Comparison of ENCODE assay signal across 19 cellular contexts in genomic region chr9:82281066-82281465, GRCh38.
A peak's percentile ranks its signal among the peaks of the same experiment; 100 is the strongest.
DNase-seq lines count a peak whose midpoint lies in the region; ATAC-seq and TF ChIP-seq lines count a peak whose summit lies in the region.
"Had no signal": no experiment of that assay in that cellular context is flagged by ENCODE, and none has a peak within 500 bp of the region (broad histone marks: within the 10 kb centered on the region; RNA-seq: fewer than 3 reads in every experiment).

No MANE protein-coding gene starts in this region.

- no peak for ATAC-seq in SK-N-SH treated with all-trans-retinoic acid at 6 μM for 48 hours
- ATAC-seq: A549; CD8-positive, alpha-beta T cell; GM12878 had no signal

- no peak for TF ChIP-seq RAD21 in SK-N-SH (IDR thresholded peaks at IDR 0.05; ENCODE audit: low read length)

- no peaks in the 10 kb centered on the region for H3K9me3 ChIP-seq in SK-N-SH
- no peaks in the 10 kb centered on the region for H3K9me3 ChIP-seq in hepatocyte (ENCODE audit: low read depth)
- H3K9me3 ChIP-seq: A549 had no signal

- CTCF ChIA-PET in SK-N-SH (lab: Yijun Ruan, JAX): no interaction called here

- H3K4me2 ChIP-seq in SK-N-SH (no peak overlapping the region), hepatocyte (no peak overlapping the region)
- H3K4me2 ChIP-seq: A549; BLaER1 treated with 17β-estradiol and CSF1 and Interleukin-3, amounts not matched to agents 10 nM and 100 nM had no signal

- H3K27ac ChIP-seq in SK-N-SH (ENCODE audit: low read depth in 2 of 2, low read length in 1 of 2) (no peak overlapping the region), hepatocyte (no peak overlapping the region)
- H3K27ac ChIP-seq: 22Rv1; A549; BLaER1 treated with 17β-estradiol and CSF1 and Interleukin-3, amounts not matched to agents 10 nM and 100 nM; HL-60 had no signal

- H3K36me3 ChIP-seq in SK-N-SH (replicated peaks in 1 of 2; ENCODE audit: control insufficient read depth in 1 of 2, insufficient read depth in 2 of 2, low read length in 1 of 2) (no peaks in the 10 kb centered on the region), hepatocyte (replicated peaks; ENCODE audit: insufficient read depth, low read depth) (no peaks in the 10 kb centered on the region)
- H3K36me3 ChIP-seq: BLaER1 treated with 17β-estradiol and CSF1 and Interleukin-3, amounts not matched to agents 10 nM and 100 nM had no signal

- DNase-seq in SK-N-SH (no peak), NCI-H226 (peak; percentile 39), fibroblast of mammary gland (ENCODE audit: low read depth) (peak; percentile 21), stromal cell of bone marrow (ENCODE audit: low read depth) (peak; percentile 2), OCI-M2 (lab: John Stamatoyannopoulos, UW; ENCODE audit: unreplicated experiment) (no peak), hepatocyte (ENCODE audit: low spot score) (no peak), NCI-H2196 treated with DMSO at 0.1 percent for 48 hours (lab: John Stamatoyannopoulos, UW; ENCODE audit: unreplicated experiment) (no peak)
- DNase-seq: Calu3; CD8-positive, alpha-beta T cell; DMS53; DND-41; EL; HCEC 1CT had no signal

- no peaks in the 10 kb centered on the region for H3K9me2 ChIP-seq in SK-N-SH
- H3K9me2 ChIP-seq in hepatocyte (replicated peaks; ENCODE audit: insufficient read depth): no peaks in the 10 kb centered on the region

- H3K79me2 ChIP-seq in SK-N-SH (ENCODE audit: insufficient read depth) (no peaks in the 10 kb centered on the region), hepatocyte (no peaks in the 10 kb centered on the region)

- no peak for TF ChIP-seq EP300 in SK-N-SH (IDR thresholded peaks at IDR 0.05; ENCODE audit: borderline replicate concordance in 1 of 2, low read depth in 1 of 2, low read length in 1 of 2)

- H3K27me3 ChIP-seq in SK-N-SH (ENCODE audit: insufficient read depth) (no peaks in the 10 kb centered on the region), hepatocyte (no peaks in the 10 kb centered on the region)
- H3K27me3 ChIP-seq: BLaER1 treated with 17β-estradiol and CSF1 and Interleukin-3, amounts not matched to agents 10 nM and 100 nM had no signal

- no peaks in the 10 kb centered on the region for H3F3A ChIP-seq in SK-N-SH (replicated peaks; ENCODE audit: insufficient read depth)

- H4K20me1 ChIP-seq in SK-N-SH (ENCODE audit: insufficient read depth): no peaks in the 10 kb centered on the region
- H4K20me1 ChIP-seq in hepatocyte (ENCODE audit: insufficient read depth, poor library complexity, severe bottlenecking): no peaks in the 10 kb centered on the region
- H4K20me1 ChIP-seq: BLaER1 treated with 17β-estradiol and CSF1 and Interleukin-3, amounts not matched to agents 10 nM and 100 nM had no signal

- no peak overlapping the region for H3K9ac ChIP-seq in SK-N-SH
- H3K9ac ChIP-seq: BLaER1 treated with 17β-estradiol and CSF1 and Interleukin-3, amounts not matched to agents 10 nM and 100 nM had no signal

- H2AFZ ChIP-seq in SK-N-SH (ENCODE audit: low read depth) (0 out of 2 replicates have a peak overlapping the region, but pooled peaks have one; percentile 23), hepatocyte (no peak overlapping the region)

- POLR2A ChIA-PET in SK-N-SH (lab: Yijun Ruan, JAX): no interaction called here

- H3K4me1 ChIP-seq in SK-N-SH (ENCODE audit: control insufficient read depth in 1 of 2, insufficient read depth in 2 of 2, low read depth in 1 of 2, low read length in 1 of 2) (no peaks in the 10 kb centered on the region), hepatocyte (ENCODE audit: insufficient read depth) (peaks cover 5% of the 10 kb centered on the region)
- H3K4me1 ChIP-seq: A549; BLaER1 treated with 17β-estradiol and CSF1 and Interleukin-3, amounts not matched to agents 10 nM and 100 nM had no signal

- no peak overlapping the region for H3K4me3 ChIP-seq in SK-N-SH (ENCODE audit: low read depth in 2 of 2, low read length in 1 of 2)
- no peak overlapping the region for H3K4me3 ChIP-seq in fibroblast of mammary gland (ENCODE audit: control insufficient read depth, low read depth, low read length)
- no peak overlapping the region for H3K4me3 ChIP-seq in hepatocyte
- H3K4me3 ChIP-seq: A549; BLaER1 treated with 17β-estradiol and CSF1 and Interleukin-3, amounts not matched to agents 10 nM and 100 nM; GM12878 had no signal

- no peak for TF ChIP-seq CTCF in SK-N-SH (IDR thresholded peaks at IDR 0.05)
- no peak for TF ChIP-seq CTCF in fibroblast of mammary gland (conservative IDR thresholded peaks at IDR 0.05; ENCODE audit: control insufficient read depth, insufficient read depth, low read depth, low read length)
- no peak for TF ChIP-seq CTCF in hepatocyte (IDR thresholded peaks at IDR 0.05; ENCODE audit: poor library complexity)

TF ChIP-seq in SK-N-SH, 30 proteins besides CTCF, POLR2A, EP300 and RAD21 (continues in another document):
- TF ChIP-seq NRF1 (IDR thresholded peaks at IDR 0.05; ENCODE audit: low read depth, low read length) (no peak), USF2 (IDR thresholded peaks at IDR 0.05; ENCODE audit: borderline replicate concordance, low read depth, low read length) (no peak), IRF3 (IDR thresholded peaks at IDR 0.05; ENCODE audit: low read depth, low read length) (no peak), JUND (IDR thresholded peaks at IDR 0.05) (no peak), MEF2A (IDR thresholded peaks at IDR 0.05; ENCODE audit: borderline replicate concordance, low read depth) (no peak), NFIC (IDR thresholded peaks at IDR 0.05; ENCODE audit: borderline replicate concordance) (no peak), RXRA (IDR thresholded peaks at IDR 0.05; ENCODE audit: borderline replicate concordance, low read depth) (no peak)

TF ChIP-seq in SK-N-SH treated with all-trans-retinoic acid at 6 μM for 48 hours, 23 proteins besides CTCF, POLR2A, EP300 and RAD21:
- TF ChIP-seq CSRNP3 (CRISPR knock-in tag; IDR thresholded peaks at IDR 0.05): no peak
- no peak for TF ChIP-seq CSDC2 (CRISPR knock-in tag; IDR thresholded peaks at IDR 0.05)
- TF ChIP-seq ZFP30 (CRISPR knock-in tag; IDR thresholded peaks at IDR 0.05): no peak
- no peak for TF ChIP-seq ZFP3 (CRISPR knock-in tag; IDR thresholded peaks at IDR 0.05)

Comparison
In these comparisons a context has a peak if more than half of its experiments do, and no peak if none do; other contexts are left out.
1. DNase-seq: peak in NCI-H226 (single experiment), fibroblast of mammary gland (single experiment) and stromal cell of bone marrow (single experiment); none in SK-N-SH (single experiment), OCI-M2 (single experiment), hepatocyte (single experiment) and NCI-H2196 treated with DMSO at 0.1 percent for 48 hours (single experiment).